ENCODE assay signal across 2 cellular contexts in genomic region chr15:41078125-41078524, GRCh38.
TF ChIP-seq lines count a peak whose summit lies in the region.

No MANE protein-coding gene starts in this region.

TF ChIP-seq in HepG2, 621 proteins besides CTCF, POLR2A, EP300 and RAD21:
- TF ChIP-seq MAFF (IDR thresholded peaks at IDR 0.05; ENCODE audit: low read depth, low read length), result peak; percentile 86
- no peak for TF ChIP-seq ZNF768 (CRISPR knock-in tag; IDR thresholded peaks at IDR 0.05)
- TF ChIP-seq MAFK (conservative IDR thresholded peaks at IDR 0.05 in 1 of 2, IDR thresholded peaks at IDR 0.05 in 1 of 2; ENCODE audit: low read length in 2 of 2), result peak; percentile 81 to 93

TF ChIP-seq in IMR-90, 13 proteins besides CTCF, POLR2A, EP300 and RAD21:
- TF ChIP-seq BHLHE40 (IDR thresholded peaks at IDR 0.05; ENCODE audit: low read depth, low read length) (no peak), MAFK (IDR thresholded peaks at IDR 0.05; ENCODE audit: low read depth, low read length) (peak; percentile 88), MXI1 (IDR thresholded peaks at IDR 0.05; ENCODE audit: borderline replicate concordance, low read depth, low read length) (no peak)
TF ChIP-seq in IMR-90: peak in this region for 1.
